13 cellular contexts compared by ENCODE assay signal in genomic region chr12:122749569-122750332, GRCh38. TPM values are rescaled to one million over a fixed set of nuclear protein-coding genes. Genes with fewer than 3 reads are reported as not detected.
DNase-seq lines count a peak whose midpoint lies in the region; ATAC-seq and TF ChIP-seq lines count a peak whose summit lies in the region.
"Had no signal": no experiment of that assay in that cellular context is flagged by ENCODE, and none has a peak within 500 bp of the region (broad histone marks: within the 10 kb centered on the region; RNA-seq: fewer than 3 reads in every experiment).

No MANE protein-coding gene starts in this region.

- intact Hi-C loops in CD4-positive, alpha-beta T cell (cut with DNase I, micrococcal nuclease) = loop anchor here (5.0 to 10.0 kb wide), 4 partner anchors 352 to 635 kb away; partner anchors contain the start of genes DIABLO (in 1 of the 2) and KMT5A (in 1 of the 2)

- H3K9ac ChIP-seq in HUES48 (ENCODE audit: low read depth, low read length) = no peak overlapping the region
- no peak overlapping the region for H3K9ac ChIP-seq in mesendoderm (ENCODE audit: low read length)

- no peaks in the 10 kb centered on the region for H3K27me3 ChIP-seq in CD4-positive, alpha-beta T cell (ENCODE audit: control insufficient read depth, insufficient read depth, low read length)
- H3K27me3 ChIP-seq in HUES48 (ENCODE audit: control insufficient read depth, insufficient read depth, low read length) (no peaks in the 10 kb centered on the region), mesendoderm (ENCODE audit: insufficient read depth, low read length, poor library complexity) (no peaks in the 10 kb centered on the region)
- H3K27me3 ChIP-seq: Peyer's patch had no signal

- no peak overlapping the region for H3K4me2 ChIP-seq in mesendoderm (ENCODE audit: low read length)

- no peak overlapping the region for H2AK5ac ChIP-seq in mesendoderm (ENCODE audit: low read length)

- H3K27ac ChIP-seq in CD4-positive, alpha-beta T cell (ENCODE audit: low read depth, low read length) = no peak overlapping the region
- H3K27ac ChIP-seq in HUES48 (ENCODE audit: low read depth, low read length) (peak overlapping the region; percentile 18), mesendoderm (ENCODE audit: low read depth, low read length) (no peak overlapping the region)
- H3K27ac ChIP-seq: Peyer's patch had no signal

- CTCF ChIA-PET in CD4-positive, alpha-beta T cell (lab: Charles Lee) = no interaction called here

- H3K4me1 ChIP-seq in HUES48 (ENCODE audit: control insufficient read depth, insufficient read depth, low read length) (peaks cover 18% of the 10 kb centered on the region), mesendoderm (ENCODE audit: control insufficient read depth, low read depth, low read length) (peaks cover 7% of the 10 kb centered on the region)

- H3K36me3 Mint-ChIP-seq in CD4-positive, alpha-beta T cell (ENCODE audit: low read depth) = peaks cover 25% of the 10 kb centered on the region

- H2BK120ac ChIP-seq in mesendoderm (ENCODE audit: low read depth, low read length) = no peak overlapping the region

- no peak overlapping the region for H3K27ac Mint-ChIP-seq in CD4-positive, alpha-beta T cell
- H3K27ac Mint-ChIP-seq: dendritic cell treated with granulocyte-macrophage colony-stimulating factor and Interleukin-4, amounts not matched to agents 40 ng/mL and 50 ng/mL, for 4 days had no signal

- TF ChIP-seq CTCF in CD4-positive, alpha-beta T cell (IDR thresholded peaks at IDR 0.05) = no peak

- H3K36me3 ChIP-seq in HUES48 (ENCODE audit: control insufficient read depth, insufficient read depth, low read length) (peaks cover 15% of the 10 kb centered on the region), mesendoderm (ENCODE audit: control insufficient read depth, insufficient read depth, low read length) (peaks cover 1% of the 10 kb centered on the region)

- H3K27me3 Mint-ChIP-seq in CD4-positive, alpha-beta T cell = no peaks in the 10 kb centered on the region
- H3K27me3 Mint-ChIP-seq: dendritic cell treated with granulocyte-macrophage colony-stimulating factor and Interleukin-4, amounts not matched to agents 40 ng/mL and 50 ng/mL, for 4 days had no signal

- H3K4me3 Mint-ChIP-seq in CD4-positive, alpha-beta T cell = peak overlapping the region; percentile 25
- H3K4me3 Mint-ChIP-seq: CD8-positive, alpha-beta T cell; dendritic cell treated with granulocyte-macrophage colony-stimulating factor and Interleukin-4, amounts not matched to agents 40 ng/mL and 50 ng/mL, for 4 days had no signal

- ATAC-seq in CD4-positive, alpha-beta T cell (ENCODE audit: poor library complexity) = no peak
- no peak for ATAC-seq in GM21423 (IDR thresholded peaks at IDR 0.05; ENCODE audit: unreplicated experiment)
- no peak for ATAC-seq in HG03175 (IDR thresholded peaks at IDR 0.05; ENCODE audit: unreplicated experiment)
- ATAC-seq: CD8-positive, alpha-beta T cell had no signal

- H2BK5ac ChIP-seq in mesendoderm (ENCODE audit: low read length) = no peak overlapping the region

- no peak overlapping the region for H3K23ac ChIP-seq in mesendoderm (ENCODE audit: low read length)

- peaks cover 15% of the 10 kb centered on the region for H3K79me2 ChIP-seq in mesendoderm (ENCODE audit: control insufficient read depth, insufficient read depth, low read length)

- peaks cover 32% of the 10 kb centered on the region for H3K4me1 Mint-ChIP-seq in CD4-positive, alpha-beta T cell (ENCODE audit: low read depth)

- H3K9me3 Mint-ChIP-seq in CD4-positive, alpha-beta T cell = no peaks in the 10 kb centered on the region
- H3K9me3 Mint-ChIP-seq: CD8-positive, alpha-beta T cell; dendritic cell treated with granulocyte-macrophage colony-stimulating factor and Interleukin-4, amounts not matched to agents 40 ng/mL and 50 ng/mL, for 4 days had no signal

- POLR2A ChIA-PET in CD4-positive, alpha-beta T cell (lab: Charles Lee) = no interaction called here

- WGBS in mesendoderm (ENCODE audit: extremely low coverage, insufficient coverage, low lambda C conversion rate) = no CpG with 5 or more reads among the region's 6 CpGs

- no peak overlapping the region for H4K5ac ChIP-seq in mesendoderm (ENCODE audit: low read length)

- no peak overlapping the region for H4K8ac ChIP-seq in mesendoderm (ENCODE audit: low read depth, low read length)

- peak overlapping the region; percentile 67 for H2BK15ac ChIP-seq in mesendoderm (replicated peaks; ENCODE audit: low read depth)

- H3K9me3 ChIP-seq in CD4-positive, alpha-beta T cell (ENCODE audit: control insufficient read depth, low read length) = no peaks in the 10 kb centered on the region
- no peaks in the 10 kb centered on the region for H3K9me3 ChIP-seq in HUES48 (ENCODE audit: control insufficient read depth, insufficient read depth, low read length)
- H3K9me3 ChIP-seq: Peyer's patch had no signal

- H3K56ac ChIP-seq in mesendoderm (ENCODE audit: low read length) = no peak overlapping the region

- no peak for DNase-seq in CD4-positive, alpha-beta T cell
- DNase-seq in SHP77 (lab: John Stamatoyannopoulos, UW) (peak; percentile 79 to 84), mesendoderm (peak; percentile 77), NCI-H1930 (lab: John Stamatoyannopoulos, UW) (no peak)
- DNase-seq in effector CD4-positive, alpha-beta T cell = no peak
- DNase-seq: activated CD8-positive, alpha-beta memory T cell treated with anti-CD3 and anti-CD28 coated beads, Interleukin-2, amount 50 U/mL, for 48 hours; CD8-positive, alpha-beta T cell; NCI-H1694 treated with DMSO at 0.1 percent for 48 hours had no signal

- H3K79me1 ChIP-seq in mesendoderm (ENCODE audit: low read length) = peaks cover 9% of the 10 kb centered on the region

- H3K4me3 ChIP-seq in HUES48 (ENCODE audit: low read depth, low read length) (no peak overlapping the region), mesendoderm (ENCODE audit: low read length) (no peak overlapping the region)
- H3K4me3 ChIP-seq: Peyer's patch had no signal

- no peak overlapping the region for H3K4ac ChIP-seq in mesendoderm (ENCODE audit: low read depth, low read length)

- no peak overlapping the region for H3K18ac ChIP-seq in mesendoderm (ENCODE audit: low read length)

RNA-seq across cellular contexts. Expression of gene DENR, which starts 2.9 kb away (rescaled TPM):
- 10 to 100 TPM; 29.9 to 31.1 TPM for total RNA-seq in CD4-positive, alpha-beta T cell
- 88.7 TPM for polyA plus RNA-seq in mesendoderm (2013, experiment 1 of 2)
- polyA plus RNA-seq in mesendoderm (2013, experiment 2 of 2) = 88.6 TPM

RNA-seq across cellular contexts. Expression of gene HCAR1, which starts 19.1 kb away (rescaled TPM):
- total RNA-seq in CD4-positive, alpha-beta T cell = under 1 TPM in 1 of 2 experiments, not detected in 1; 0.05 TPM
- polyA plus RNA-seq in mesendoderm (2013, experiment 1 of 2) = 0.04 TPM
- polyA plus RNA-seq in mesendoderm (2013, experiment 2 of 2) = 0.03 TPM
- total RNA-seq: CD8-positive, alpha-beta T cell; Peyer's patch had no signal

RNA-seq across cellular contexts. Expression of gene CCDC62, which starts 24.6 kb away (rescaled TPM):
- 1 to 10 TPM; 1.0 to 1.4 TPM for total RNA-seq in CD4-positive, alpha-beta T cell
- 0.14 TPM for polyA plus RNA-seq in mesendoderm (2013, experiment 1 of 2)
- polyA plus RNA-seq in mesendoderm (2013, experiment 2 of 2) = 0.15 TPM

RNA-seq across cellular contexts. Expression of gene HCAR3, which starts 33.1 kb away (rescaled TPM):
- under 1 TPM; 0.33 to 0.39 TPM for total RNA-seq in CD4-positive, alpha-beta T cell
- polyA plus RNA-seq in mesendoderm (2013, experiment 1 of 2) = not detected
- not detected for polyA plus RNA-seq in mesendoderm (2013, experiment 2 of 2)
- total RNA-seq: CD8-positive, alpha-beta T cell; Peyer's patch had no signal

RNA-seq across cellular contexts. Expression of gene HCAR2, which starts 46.6 kb away (rescaled TPM):
- under 1 TPM; 0.19 to 0.39 TPM for total RNA-seq in CD4-positive, alpha-beta T cell
- not detected for polyA plus RNA-seq in mesendoderm (2013, experiment 1 of 2)
- not detected for polyA plus RNA-seq in mesendoderm (2013, experiment 2 of 2)
- total RNA-seq: CD8-positive, alpha-beta T cell; Peyer's patch had no signal

Comparison
In these comparisons a context has a peak if more than half of its experiments do, and no peak if none do; other contexts are left out.
1. DNase-seq: peak in SHP77 (2 of 2) and mesendoderm (single experiment); none in CD4-positive, alpha-beta T cell (0 of 10), NCI-H1930 (0 of 2) and effector CD4-positive, alpha-beta T cell (single experiment).